Comparison of ENCODE assay signal across 15 cellular contexts in the genomic region with DNA sequence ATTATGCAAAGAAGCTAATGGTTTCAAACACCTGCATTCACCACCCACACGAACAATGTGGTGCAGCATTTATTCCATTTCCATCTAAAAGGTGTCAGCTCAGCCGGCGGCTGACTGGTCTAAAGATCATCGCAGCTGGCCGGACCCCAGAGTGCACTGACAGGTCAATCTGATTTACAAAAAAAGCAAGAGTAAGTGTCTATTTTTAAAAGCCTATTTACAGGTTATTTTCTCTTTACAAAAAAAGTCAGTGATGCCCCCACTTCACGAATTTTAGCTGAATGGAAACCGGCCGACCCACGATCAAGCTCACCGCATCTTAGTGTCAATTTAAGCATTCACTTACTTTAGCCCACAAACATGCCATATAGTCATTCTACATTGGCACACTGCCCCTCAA. TPM values are rescaled to one million over a fixed set of nuclear protein-coding genes. Genes with fewer than 3 reads are reported as not detected.
DNase-seq lines count a peak whose midpoint lies in the region; ATAC-seq, FAIRE-seq and TF ChIP-seq lines count a peak whose summit lies in the region.
"Had no signal": no experiment of that assay in that cellular context is flagged by ENCODE, and none has a peak within 500 bp of the region (broad histone marks: within the 10 kb centered on the region; RNA-seq: fewer than 3 reads in every experiment).

No MANE protein-coding gene starts in this region.

- H3K14ac ChIP-seq in neuronal stem cell (ENCODE audit: low read length): no peak overlapping the region
- no peak overlapping the region for H3K14ac ChIP-seq in trophoblast cell (ENCODE audit: low read length)

- no peak overlapping the region for H3K4me3 ChIP-seq in neuronal stem cell (ENCODE audit: low read length in 2 of 2)
- no peak overlapping the region for H3K4me3 ChIP-seq in trophoblast cell (ENCODE audit: low read depth, low read length)
- H3K4me3 ChIP-seq: Peyer's patch, tibial artery had no signal

- H2BK5ac ChIP-seq in neuronal stem cell (ENCODE audit: low read length) (no peak overlapping the region), trophoblast cell (ENCODE audit: low read depth, low read length, poor library complexity) (no peak overlapping the region)

- H3K79me1 ChIP-seq in neuronal stem cell (ENCODE audit: low read depth, low read length): peaks cover 20% of the 10 kb centered on the region
- H3K79me1 ChIP-seq in trophoblast cell (ENCODE audit: low read length): no peaks in the 10 kb centered on the region

- H3K4me2 ChIP-seq in neuronal stem cell (ENCODE audit: insufficient read depth, low read length, poor library complexity, severe bottlenecking) (no peak overlapping the region), trophoblast cell (ENCODE audit: low read length) (no peak overlapping the region)

- H2AFZ ChIP-seq in neuronal stem cell (ENCODE audit: low read length) (no peak overlapping the region), trophoblast cell (ENCODE audit: insufficient read depth, low read length, poor library complexity) (no peak overlapping the region)

- no peak overlapping the region for H2BK15ac ChIP-seq in neuronal stem cell (ENCODE audit: low read length)

- no peak for TF ChIP-seq POLR2A in GM12892 (IDR thresholded peaks at IDR 0.05; ENCODE audit: low read depth, low read length)

- H3K9me3 ChIP-seq in neuronal stem cell (replicated peaks in 1 of 2; ENCODE audit: control insufficient read depth in 2 of 2, insufficient read depth in 1 of 2, low read depth in 1 of 2, low read length in 2 of 2): no peaks in the 10 kb centered on the region
- no peaks in the 10 kb centered on the region for H3K9me3 ChIP-seq in trophoblast cell (ENCODE audit: insufficient read depth, low read depth, low read length)
- H3K9me3 ChIP-seq: Peyer's patch, tibial artery had no signal

- H3K36me3 ChIP-seq in neuronal stem cell (replicated peaks in 1 of 2; ENCODE audit: control insufficient read depth in 2 of 2, insufficient read depth in 2 of 2, low read length in 2 of 2) (no peaks in the 10 kb centered on the region), trophoblast cell (ENCODE audit: control insufficient read depth in 1 of 2, insufficient read depth in 2 of 2, low read length in 2 of 2) (no peaks in the 10 kb centered on the region)
- H3K36me3 ChIP-seq: Peyer's patch, tibial artery had no signal

- peaks cover 39% of the 10 kb centered on the region for H3K36me3 Mint-ChIP-seq in activated naive CD8-positive, alpha-beta T cell treated with anti-CD3 and anti-CD28 coated beads, Interleukin-2, amount 50 U/mL, for 24 hours (ENCODE audit: low read depth)

- H3K27ac ChIP-seq in neuronal stem cell (replicated peaks; ENCODE audit: low read length) (no peak overlapping the region), trophoblast cell (ENCODE audit: low read depth, low read length) (no peak overlapping the region)
- H3K27ac ChIP-seq: tibial artery had no signal

- no CpG with 5 or more reads among the region's 10 CpGs for WGBS in neuronal stem cell (ENCODE audit: extremely low coverage in 2 of 2, insufficient read length in 2 of 2, insufficient replicate concordance in 1 of 2), 2 donors
- no CpG with 5 or more reads among the region's 10 CpGs for WGBS in trophoblast cell (ENCODE audit: extremely low coverage, insufficient coverage, insufficient read length)

- no peak overlapping the region for H3K18ac ChIP-seq in neuronal stem cell (ENCODE audit: low read length)
- no peak overlapping the region for H3K18ac ChIP-seq in trophoblast cell (ENCODE audit: low read length)

- H2AK5ac ChIP-seq in neuronal stem cell (ENCODE audit: low read depth, low read length): no peak overlapping the region
- no peak overlapping the region for H2AK5ac ChIP-seq in trophoblast cell (ENCODE audit: low read length)

- H4K8ac ChIP-seq in neuronal stem cell (ENCODE audit: low read depth, low read length): no peak overlapping the region
- H4K8ac ChIP-seq in trophoblast cell (ENCODE audit: low read depth, low read length): no peak overlapping the region

- H2BK120ac ChIP-seq in neuronal stem cell (ENCODE audit: low read depth, low read length) (no peak overlapping the region), trophoblast cell (ENCODE audit: insufficient read depth, low read length, poor library complexity) (no peak overlapping the region)

- no peak overlapping the region for H4K12ac ChIP-seq in trophoblast cell (ENCODE audit: low read depth, low read length)

- H3K4ac ChIP-seq in neuronal stem cell (ENCODE audit: low read length) (no peak overlapping the region), trophoblast cell (ENCODE audit: low read depth, low read length) (no peak overlapping the region)

- H3K23ac ChIP-seq in neuronal stem cell (ENCODE audit: low read depth, low read length, poor library complexity) (no peak overlapping the region), trophoblast cell (ENCODE audit: low read length) (no peak overlapping the region)

- H3K4me1 ChIP-seq in neuronal stem cell (ENCODE audit: control insufficient read depth in 2 of 2, insufficient read depth in 1 of 2, low read depth in 1 of 2, low read length in 2 of 2): peaks cover 2 to 25% of the 10 kb centered on the region in 2 donors
- H3K4me1 ChIP-seq in trophoblast cell (ENCODE audit: control insufficient read depth in 1 of 2, insufficient read depth in 2 of 2, low read length in 2 of 2): peaks cover 8 to 21% of the 10 kb centered on the region in 2 experiments

- no peaks in the 10 kb centered on the region for H3K9me3 Mint-ChIP-seq in activated naive CD8-positive, alpha-beta T cell treated with anti-CD3 and anti-CD28 coated beads, Interleukin-2, amount 50 U/mL, for 24 hours

- DNase-seq in GM12892 (ENCODE audit: insufficient read length): no peak
- DNase-seq in activated naive CD8-positive, alpha-beta T cell treated with anti-CD3 and anti-CD28 coated beads, Interleukin-2, amount 50 U/mL, for 24 hours: no peak
- no peak for DNase-seq in neuronal stem cell (ENCODE audit: low spot score)
- no peak for DNase-seq in dermis blood vessel endothelial cell
- no peak for DNase-seq in cerebellum (ENCODE audit: low spot score)
- no peak for DNase-seq in DMS153 (lab: John Stamatoyannopoulos, UW)
- no peak for DNase-seq in trophoblast cell
- DNase-seq: COR-L47, glutamatergic neuron, NCI-H345, Peyer's patch, small intestine, tibial artery had no signal

- peak overlapping the region; percentile 21 for H3K4me3 Mint-ChIP-seq in activated naive CD8-positive, alpha-beta T cell treated with anti-CD3 and anti-CD28 coated beads, Interleukin-2, amount 50 U/mL, for 24 hours

- FAIRE-seq in GM12892 (lab: Jason Lieb, UNC): peak; percentile 84
- FAIRE-seq: endometrium, small intestine had no signal

- no peaks in the 10 kb centered on the region for H3K79me2 ChIP-seq in trophoblast cell (ENCODE audit: control insufficient read depth, insufficient read depth, low read length, poor library complexity)

- peak overlapping the region; percentile 82 for H3K9ac ChIP-seq in neuronal stem cell (ENCODE audit: low read depth, low read length, poor library complexity)
- no peak overlapping the region for H3K9ac ChIP-seq in trophoblast cell (ENCODE audit: low read length)

- H3K27me3 Mint-ChIP-seq in activated naive CD8-positive, alpha-beta T cell treated with anti-CD3 and anti-CD28 coated beads, Interleukin-2, amount 50 U/mL, for 24 hours: no peaks in the 10 kb centered on the region

- H2BK12ac ChIP-seq in neuronal stem cell (ENCODE audit: low read length) (no peak overlapping the region), trophoblast cell (ENCODE audit: low read length) (no peak overlapping the region)

- peaks cover 96% of the 10 kb centered on the region for H3K4me1 Mint-ChIP-seq in activated naive CD8-positive, alpha-beta T cell treated with anti-CD3 and anti-CD28 coated beads, Interleukin-2, amount 50 U/mL, for 24 hours

- peak; percentile 33 for ATAC-seq in HG03066 (IDR thresholded peaks at IDR 0.05; ENCODE audit: low read depth, unreplicated experiment)
- no peak for ATAC-seq in activated naive CD8-positive, alpha-beta T cell treated with anti-CD3 and anti-CD28 coated beads, Interleukin-2, amount 50 U/mL, for 24 hours

- peak overlapping the region; percentile 93 for H3K27ac Mint-ChIP-seq in activated naive CD8-positive, alpha-beta T cell treated with anti-CD3 and anti-CD28 coated beads, Interleukin-2, amount 50 U/mL, for 24 hours

- H4K91ac ChIP-seq in neuronal stem cell (ENCODE audit: low read depth, low read length, poor library complexity): no peak overlapping the region
- no peak overlapping the region for H4K91ac ChIP-seq in trophoblast cell (ENCODE audit: low read depth, low read length)

- no peaks in the 10 kb centered on the region for H3K27me3 ChIP-seq in neuronal stem cell (ENCODE audit: control insufficient read depth in 3 of 3, insufficient read depth in 3 of 3, low read depth in 1 of 3, low read length in 3 of 3)
- H3K27me3 ChIP-seq in trophoblast cell (ENCODE audit: insufficient read depth, low read length): no peaks in the 10 kb centered on the region
- H3K27me3 ChIP-seq: Peyer's patch, tibial artery had no signal

RNA-seq across cellular contexts. Expression of gene SEMA4D, which starts 58.3 kb away (rescaled TPM):
- polyA plus RNA-seq in GM12892 (2012; ENCODE audit: missing spikeins): 54.7 TPM
- polyA plus RNA-seq in neuronal stem cell (2013, experiment 1 of 2): 23.2 TPM
- 24.3 TPM for polyA plus RNA-seq in neuronal stem cell (2013, experiment 2 of 2)
- 2.9 and 8.1 TPM in 2 replicates for total RNA-seq in dermis blood vessel endothelial cell
- 18.4 TPM for total RNA-seq in cerebellum
- polyA plus RNA-seq in trophoblast cell (2013): 6.3 and 6.5 TPM in 2 replicates
